In the genomic region with DNA sequence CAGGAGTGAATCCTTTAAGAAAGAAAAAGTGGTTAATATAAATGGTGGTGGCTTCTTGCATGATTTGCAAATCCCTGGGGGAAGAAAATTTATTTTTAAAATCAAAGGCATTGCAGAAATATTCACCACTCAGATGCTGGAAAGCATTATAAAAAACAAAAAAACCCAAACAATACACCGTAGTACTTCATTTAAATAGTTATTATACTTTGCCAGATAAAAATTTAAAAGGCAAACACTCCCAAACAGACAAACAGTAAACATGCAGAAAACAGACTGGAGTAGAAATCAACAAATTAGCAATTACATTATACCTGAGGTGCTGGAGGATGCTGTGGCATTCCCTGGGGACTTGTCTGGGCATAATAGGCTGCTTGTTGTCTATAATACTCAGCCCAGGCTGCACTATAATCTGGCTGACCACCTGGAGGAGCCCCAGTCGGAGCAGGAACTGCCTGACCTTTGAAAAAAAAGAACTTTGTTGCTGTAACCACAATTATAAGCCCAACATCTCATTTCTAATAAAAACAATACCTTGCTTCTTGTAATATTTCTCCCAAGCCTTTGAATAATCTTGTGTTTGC, we compare ENCODE assay signal across 9 cellular contexts. TPM values are rescaled to one million over a fixed set of nuclear protein-coding genes. Genes with fewer than 3 reads are reported as not detected.
DNase-seq lines count a peak whose midpoint lies in the region; ATAC-seq and TF ChIP-seq lines count a peak whose summit lies in the region.
"Had no signal": no experiment of that assay in that cellular context is flagged by ENCODE, and none has a peak within 500 bp of the region (broad histone marks: within the 10 kb centered on the region; RNA-seq: fewer than 3 reads in every experiment).

No MANE protein-coding gene starts in this region.

- in situ Hi-C loops in brain microvascular endothelial cell (cut with HindIII; ENCODE audit: low pct_ligation_motif_present, low sequenced_read_pairs): no loop called here

- H3K4me1 Mint-ChIP-seq in naive thymus-derived CD4-positive, alpha-beta T cell: peaks cover 9 to 34% (median 21%) of the 10 kb centered on the region in 7 donors
- H3K4me1 Mint-ChIP-seq in activated naive CD4-positive, alpha-beta T cell treated with anti-CD3 and anti-CD28 coated beads, Interleukin-2, amount 10 ng/mL, durations not matched to agents 7 days and 5 days: peaks cover 14% of the 10 kb centered on the region

- ATAC-seq in naive thymus-derived CD4-positive, alpha-beta T cell: no peak

- no peaks in the 10 kb centered on the region for H3K9me3 ChIP-seq in HUES48 (ENCODE audit: control insufficient read depth, insufficient read depth, low read length)
- no peaks in the 10 kb centered on the region for H3K9me3 ChIP-seq in naive thymus-derived CD4-positive, alpha-beta T cell (ENCODE audit: control insufficient read depth in 2 of 3, low read length in 3 of 3)
- H3K9me3 ChIP-seq: BLaER1 treated with 17β-estradiol and CSF1 and Interleukin-3, amounts not matched to agents 10 nM and 100 nM had no signal

- peaks cover 0 to 50% (median 29%) of the 10 kb centered on the region in 5 donors for H3K36me3 Mint-ChIP-seq in naive thymus-derived CD4-positive, alpha-beta T cell
- H3K36me3 Mint-ChIP-seq in activated naive CD4-positive, alpha-beta T cell treated with anti-CD3 and anti-CD28 coated beads, Interleukin-2, amount 10 ng/mL, durations not matched to agents 7 days and 5 days: peaks cover 55% of the 10 kb centered on the region

- CTCF ChIA-PET in naive thymus-derived CD4-positive, alpha-beta T cell (lab: Charles Lee): no interaction called here
- CTCF ChIA-PET in activated naive CD4-positive, alpha-beta T cell treated with anti-CD3 and anti-CD28 coated beads, Interleukin-2, amount 10 ng/mL, durations not matched to agents 7 days and 5 days (lab: Charles Lee): no interaction called here

- DNase-seq in NCI-H1417 (lab: John Stamatoyannopoulos, UW) (peak in 2 of 3 experiments; percentile 9 to 62), NCI-H1417 treated with DMSO at 0.1 percent for 48 hours (lab: John Stamatoyannopoulos, UW) (no peak), brain microvascular endothelial cell (peak; percentile 31), NCI-H2171 (lab: John Stamatoyannopoulos, UW) (no peak), posterior vena cava (ENCODE audit: low spot score) (no peak)
- no peak for DNase-seq in naive thymus-derived CD4-positive, alpha-beta T cell
- no peak for DNase-seq in activated naive CD4-positive, alpha-beta T cell treated with anti-CD3 and anti-CD28 coated beads, Interleukin-2, amount 10 ng/mL, durations not matched to agents 7 days and 5 days

- H3K36me3 ChIP-seq in HUES48 (ENCODE audit: control insufficient read depth, insufficient read depth, low read length) (peaks cover 100% of the 10 kb centered on the region), brain microvascular endothelial cell (replicated peaks) (peaks cover 36% of the 10 kb centered on the region)
- peaks cover 19 to 66% (median 28%) of the 10 kb centered on the region in 3 experiments for H3K36me3 ChIP-seq in naive thymus-derived CD4-positive, alpha-beta T cell (ENCODE audit: control insufficient read depth in 2 of 3, insufficient read depth in 3 of 3, low read length in 3 of 3)

- H3K27me3 Mint-ChIP-seq in naive thymus-derived CD4-positive, alpha-beta T cell: no peaks in the 10 kb centered on the region
- H3K27me3 Mint-ChIP-seq in activated naive CD4-positive, alpha-beta T cell treated with anti-CD3 and anti-CD28 coated beads, Interleukin-2, amount 10 ng/mL, durations not matched to agents 7 days and 5 days: no peaks in the 10 kb centered on the region

- H3K9ac ChIP-seq in HUES48 (ENCODE audit: low read depth, low read length): no peak overlapping the region
- H3K9ac ChIP-seq: BLaER1 treated with 17β-estradiol and CSF1 and Interleukin-3, amounts not matched to agents 10 nM and 100 nM had no signal

- H3K27ac ChIP-seq in HUES48 (ENCODE audit: low read depth, low read length) (peak overlapping the region; percentile 23), brain microvascular endothelial cell (no peak overlapping the region)
- no peak overlapping the region for H3K27ac ChIP-seq in naive thymus-derived CD4-positive, alpha-beta T cell (ENCODE audit: low read depth, low read length)
- H3K27ac ChIP-seq: BLaER1 treated with 17β-estradiol and CSF1 and Interleukin-3, amounts not matched to agents 10 nM and 100 nM had no signal

- 0 out of 2 replicates have a peak, but pooled peaks cover 3% of the 10 kb centered on the region for H3K4me1 ChIP-seq in HUES48 (ENCODE audit: control insufficient read depth, insufficient read depth, low read length)
- no peaks in the 10 kb centered on the region for H3K4me1 ChIP-seq in naive thymus-derived CD4-positive, alpha-beta T cell (ENCODE audit: control insufficient read depth in 2 of 2, insufficient read depth in 2 of 2, low read length in 2 of 2)

- H3K4me3 ChIP-seq in HUES48 (ENCODE audit: low read depth, low read length) (no peak overlapping the region), brain microvascular endothelial cell (ENCODE audit: low read depth, low read length) (no peak overlapping the region)
- H3K4me3 ChIP-seq in naive thymus-derived CD4-positive, alpha-beta T cell (ENCODE audit: low read length): no peak overlapping the region
- H3K4me3 ChIP-seq: BLaER1 treated with 17β-estradiol and CSF1 and Interleukin-3, amounts not matched to agents 10 nM and 100 nM had no signal

- no peak overlapping the region for H3K4me3 Mint-ChIP-seq in naive thymus-derived CD4-positive, alpha-beta T cell
- H3K4me3 Mint-ChIP-seq in activated naive CD4-positive, alpha-beta T cell treated with anti-CD3 and anti-CD28 coated beads, Interleukin-2, amount 10 ng/mL, durations not matched to agents 7 days and 5 days: no peak overlapping the region

- POLR2A ChIA-PET in naive thymus-derived CD4-positive, alpha-beta T cell (lab: Charles Lee): interaction anchor here (1.6 kb wide), 1 partner anchor 29 kb away, joined by 3 read pairs; the partner anchor contains the start of gene FUBP1

- TF ChIP-seq CTCF in brain microvascular endothelial cell (IDR thresholded peaks at IDR 0.05; ENCODE audit: low read depth, low read length, missing control alignments): peak; percentile 58

- H3K27me3 ChIP-seq in HUES48 (ENCODE audit: control insufficient read depth, insufficient read depth, low read length): no peaks in the 10 kb centered on the region
- no peaks in the 10 kb centered on the region for H3K27me3 ChIP-seq in brain microvascular endothelial cell (replicated peaks)
- no peaks in the 10 kb centered on the region for H3K27me3 ChIP-seq in naive thymus-derived CD4-positive, alpha-beta T cell (ENCODE audit: control insufficient read depth in 2 of 2, insufficient read depth in 2 of 2, low read length in 2 of 2)
- H3K27me3 ChIP-seq: BLaER1 treated with 17β-estradiol and CSF1 and Interleukin-3, amounts not matched to agents 10 nM and 100 nM had no signal

- no peaks in the 10 kb centered on the region for H3K9me3 Mint-ChIP-seq in naive thymus-derived CD4-positive, alpha-beta T cell
- no peaks in the 10 kb centered on the region for H3K9me3 Mint-ChIP-seq in activated naive CD4-positive, alpha-beta T cell treated with anti-CD3 and anti-CD28 coated beads, Interleukin-2, amount 10 ng/mL, durations not matched to agents 7 days and 5 days

- intact Hi-C loops in naive thymus-derived CD4-positive, alpha-beta T cell (cut with micrococcal nuclease): loop anchor here in 1 of 2 donors (10.0 kb wide), 1 partner anchor 374 kb away; no protein-coding TSS in a partner anchor
- intact Hi-C loops in posterior vena cava (cut with DNase I): no loop called here

- H3K27ac Mint-ChIP-seq in naive thymus-derived CD4-positive, alpha-beta T cell: peak overlapping the region in 5 of 9 donors; percentile 25 to 83 (median 60)
- H3K27ac Mint-ChIP-seq in activated naive CD4-positive, alpha-beta T cell treated with anti-CD3 and anti-CD28 coated beads, Interleukin-2, amount 10 ng/mL, durations not matched to agents 7 days and 5 days: no peak overlapping the region

RNA-seq across cellular contexts. Expression of gene FUBP1, which starts 29.9 kb away (rescaled TPM):
- 100 to 1,000 TPM; 182 to 253 (median 224) TPM for total RNA-seq in naive thymus-derived CD4-positive, alpha-beta T cell
- 10 to 100 TPM; 58.0 to 61.8 TPM for polyA plus RNA-seq in naive thymus-derived CD4-positive, alpha-beta T cell
- 10 to 100 TPM; 90.7 to 99.3 TPM for total RNA-seq in posterior vena cava

RNA-seq across cellular contexts. Expression of gene DNAJB4, which starts 55.8 kb away (rescaled TPM):
- 10 to 100 TPM; 11.4 to 20.1 (median 18.2) TPM for total RNA-seq in naive thymus-derived CD4-positive, alpha-beta T cell
- polyA plus RNA-seq in naive thymus-derived CD4-positive, alpha-beta T cell: 1 to 10 TPM; 5.9 to 7.2 TPM
- 100 to 1,000 TPM in 1 of 2 donors, 10 to 100 TPM in 1; 77.3 to 229 TPM for total RNA-seq in posterior vena cava

Comparison
In these comparisons a context has a peak if more than half of its experiments do, and no peak if none do; other contexts are left out.
1. DNase-seq: peak in NCI-H1417 (2 of 3) and brain microvascular endothelial cell (single experiment); none in NCI-H1417 treated with DMSO at 0.1 percent for 48 hours (single experiment), naive thymus-derived CD4-positive, alpha-beta T cell (0 of 9), NCI-H2171 (single experiment), posterior vena cava (single experiment) and activated naive CD4-positive, alpha-beta T cell treated with anti-CD3 and anti-CD28 coated beads, Interleukin-2, amount 10 ng/mL, durations not matched to agents 7 days and 5 days (single experiment).